In the genomic region with DNA sequence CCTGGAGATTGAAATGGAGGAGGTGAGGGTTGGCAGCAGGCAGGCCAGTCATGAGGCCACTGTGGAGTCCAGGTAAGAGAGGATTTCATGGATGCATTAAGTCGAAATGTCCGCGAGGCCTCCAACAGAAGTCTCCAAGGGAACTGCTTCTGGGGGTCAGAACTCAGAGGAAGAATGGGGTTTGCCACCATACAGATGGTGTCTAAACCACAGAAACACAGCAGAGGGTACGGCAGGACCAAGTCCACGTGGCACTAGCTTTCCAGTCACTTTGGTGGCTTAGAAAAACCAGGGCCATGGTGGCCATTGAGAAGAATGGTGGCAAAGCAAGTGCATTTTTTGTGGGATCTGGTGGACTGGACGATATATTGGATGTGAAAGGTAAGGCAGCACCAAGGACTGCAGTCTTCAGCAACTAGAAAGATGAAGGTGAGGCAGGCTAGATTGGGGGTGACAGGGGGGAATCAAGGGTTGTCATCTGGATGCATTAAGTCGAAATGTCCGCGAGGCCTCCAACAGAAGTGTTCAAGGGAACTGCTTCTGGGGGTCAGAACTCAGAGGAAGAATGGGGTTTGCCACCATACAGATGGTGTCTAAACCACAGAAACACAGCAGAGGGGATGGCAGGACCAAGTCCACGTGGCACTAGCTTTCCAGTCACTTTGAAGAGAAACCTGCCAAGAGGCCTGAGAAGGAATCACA, we compare ENCODE assay signal across 20 cellular contexts. TPM values are rescaled to one million over a fixed set of nuclear protein-coding genes. Genes with fewer than 3 reads are reported as not detected.
DNase-seq lines count a peak whose midpoint lies in the region; ATAC-seq and TF ChIP-seq lines count a peak whose summit lies in the region.
"Had no signal": no experiment of that assay in that cellular context is flagged by ENCODE, and none has a peak within 500 bp of the region (broad histone marks: within the 10 kb centered on the region; RNA-seq: fewer than 3 reads in every experiment).

No MANE protein-coding gene starts in this region.

- H3K4me3 ChIP-seq in endodermal cell (ENCODE audit: low read length), result no peak overlapping the region

- peaks cover 57% of the 10 kb centered on the region for H3K27me3 ChIP-seq in endodermal cell (ENCODE audit: control insufficient read depth, insufficient read depth, low read length, poor library complexity, severe bottlenecking)

- H3K9me3 ChIP-seq in endodermal cell (ENCODE audit: control insufficient read depth, low read length), result no peaks in the 10 kb centered on the region

- WGBS in endodermal cell (ENCODE audit: insufficient coverage in 1 of 2, insufficient read length in 1 of 2), 2 experiments, result 91 to 96% methylated on average over 10 of the region's 10 CpGs

- no peaks in the 10 kb centered on the region for H3K9me3 Mint-ChIP-seq in endodermal cell
- H3K9me3 Mint-ChIP-seq in nephron, result no peaks in the 10 kb centered on the region
- H3K9me3 Mint-ChIP-seq in stimulated activated effector memory CD8-positive, alpha-beta T cell treated with anti-CD3 and anti-CD28 coated beads, Interleukin-12 subunit alpha, Interleukin-12 subunit beta, amount 100 ng/mL, for 72 hours, result no peaks in the 10 kb centered on the region
- no peaks in the 10 kb centered on the region for H3K9me3 Mint-ChIP-seq in activated CD8-positive, alpha-beta T cell treated with anti-CD3 and anti-CD28 coated beads for 36 hours
- H3K9me3 Mint-ChIP-seq: CD4-positive, CD25-positive, alpha-beta regulatory T cell had no signal

- TF ChIP-seq CTCF in endodermal cell (conservative IDR thresholded peaks at IDR 0.05) (no peak), nephron (IDR thresholded peaks at IDR 0.05; ENCODE audit: unreplicated experiment in 3 of 3) (no peak)
- no peak for TF ChIP-seq CTCF in activated CD8-positive, alpha-beta T cell treated with anti-CD3 and anti-CD28 coated beads for 36 hours (IDR thresholded peaks at IDR 0.05)

- H3K27me3 Mint-ChIP-seq in endodermal cell (ENCODE audit: insufficient read depth) (peaks cover 38% of the 10 kb centered on the region), nephron (ENCODE audit: low read depth) (peaks cover 5% of the 10 kb centered on the region)
- peaks cover 23% of the 10 kb centered on the region for H3K27me3 Mint-ChIP-seq in activated CD8-positive, alpha-beta T cell treated with anti-CD3 and anti-CD28 coated beads for 36 hours

- no peak overlapping the region for H3K9ac ChIP-seq in endodermal cell (ENCODE audit: extremely low read depth, low read length, poor library complexity, severe bottlenecking)

- CTCF ChIA-PET in activated CD8-positive, alpha-beta T cell treated with anti-CD3 and anti-CD28 coated beads for 36 hours (lab: Charles Lee), result interaction anchor here (1.0 to 2.1 kb wide), 4 partner anchors 8 to 202 kb away, joined by 3 to 7 read pairs (median 4); no protein-coding TSS in a partner anchor

- DNase-seq in activated CD8-positive, alpha-beta memory T cell treated with anti-CD3 and anti-CD28 coated beads for 24 hours, result peak; percentile 40
- DNase-seq in activated CD8-positive, alpha-beta memory T cell treated with anti-CD3 and anti-CD28 coated beads, Interleukin-2, amount 50 U/mL, for 4 hours, result no peak
- DNase-seq in endodermal cell, result peak; percentile 12
- DNase-seq in stimulated activated effector memory CD8-positive, alpha-beta T cell treated with anti-CD3 and anti-CD28 coated beads, Interleukin-12 subunit alpha, Interleukin-12 subunit beta, amount 100 ng/mL, for 72 hours (ENCODE audit: low spot score in 2 of 2), result no peak
- DNase-seq in SIG-M5 (lab: John Stamatoyannopoulos, UW), result no peak
- DNase-seq in activated CD8-positive, alpha-beta T cell treated with anti-CD3 and anti-CD28 coated beads for 36 hours, result no peak
- DNase-seq: CD4-positive, CD25-positive, alpha-beta regulatory T cell; COR-L47; GDM1; NCI-H1417 treated with DMSO at 0.1 percent for 48 hours; NCI-H187 treated with DMSO at 0.1 percent for 48 hours; NCI-H2227 treated with DMSO at 0.1 percent for 48 hours; NCI-H510A treated with DMSO at 0.1 percent for 48 hours; NCI-H774; OCI-M1; SHP77 had no signal

- H3K36me3 ChIP-seq in endodermal cell (ENCODE audit: control insufficient read depth, insufficient read depth, low read length), result no peaks in the 10 kb centered on the region

- H3K4me1 Mint-ChIP-seq in endodermal cell (no peaks in the 10 kb centered on the region), nephron (peaks cover 34% of the 10 kb centered on the region)
- peaks cover 12% of the 10 kb centered on the region for H3K4me1 Mint-ChIP-seq in stimulated activated effector memory CD8-positive, alpha-beta T cell treated with anti-CD3 and anti-CD28 coated beads, Interleukin-12 subunit alpha, Interleukin-12 subunit beta, amount 100 ng/mL, for 72 hours
- H3K4me1 Mint-ChIP-seq in activated CD8-positive, alpha-beta T cell treated with anti-CD3 and anti-CD28 coated beads for 36 hours (ENCODE audit: low read depth), result peaks cover 4% of the 10 kb centered on the region

- POLR2A ChIA-PET in activated CD8-positive, alpha-beta T cell treated with anti-CD3 and anti-CD28 coated beads for 36 hours (lab: Charles Lee), result interaction anchor here (0.6 to 1.3 kb wide), 3 partner anchors 12 to 217 kb away, joined by 3 to 4 read pairs (median 3); a partner anchor contains a TSS

- ATAC-seq in stimulated activated effector memory CD8-positive, alpha-beta T cell treated with anti-CD3 and anti-CD28 coated beads, Interleukin-12 subunit alpha, Interleukin-12 subunit beta, amount 100 ng/mL, for 72 hours, result no peak
- no peak for ATAC-seq in activated CD8-positive, alpha-beta T cell treated with anti-CD3 and anti-CD28 coated beads for 36 hours
- no peak for ATAC-seq in HG02763 (IDR thresholded peaks at IDR 0.05; ENCODE audit: unreplicated experiment)

- no peaks in the 10 kb centered on the region for H3K4me1 ChIP-seq in endodermal cell (ENCODE audit: control insufficient read depth, insufficient read depth, low read length)

- H3K4me3 Mint-ChIP-seq in endodermal cell (no peak overlapping the region), nephron (peak overlapping the region in 2 of 3 experiments; percentile 14 to 32)
- H3K4me3 Mint-ChIP-seq in stimulated activated effector memory CD8-positive, alpha-beta T cell treated with anti-CD3 and anti-CD28 coated beads, Interleukin-12 subunit alpha, Interleukin-12 subunit beta, amount 100 ng/mL, for 72 hours, result no peak overlapping the region
- no peak overlapping the region for H3K4me3 Mint-ChIP-seq in activated CD8-positive, alpha-beta T cell treated with anti-CD3 and anti-CD28 coated beads for 36 hours
- H3K4me3 Mint-ChIP-seq: CD4-positive, CD25-positive, alpha-beta regulatory T cell had no signal

- intact Hi-C loops in activated CD8-positive, alpha-beta T cell treated with anti-CD3 and anti-CD28 coated beads for 36 hours (cut with micrococcal nuclease), result loop anchor here (10.0 kb wide), 1 partner anchor 76 kb away; no protein-coding TSS in a partner anchor

- no peaks in the 10 kb centered on the region for H3K36me3 Mint-ChIP-seq in endodermal cell (ENCODE audit: low read depth)
- H3K36me3 Mint-ChIP-seq in nephron (ENCODE audit: low read depth), result no peaks in the 10 kb centered on the region
- no peaks in the 10 kb centered on the region for H3K36me3 Mint-ChIP-seq in stimulated activated effector memory CD8-positive, alpha-beta T cell treated with anti-CD3 and anti-CD28 coated beads, Interleukin-12 subunit alpha, Interleukin-12 subunit beta, amount 100 ng/mL, for 72 hours
- no peaks in the 10 kb centered on the region for H3K36me3 Mint-ChIP-seq in activated CD8-positive, alpha-beta T cell treated with anti-CD3 and anti-CD28 coated beads for 36 hours (ENCODE audit: low read depth)
- H3K36me3 Mint-ChIP-seq: CD4-positive, CD25-positive, alpha-beta regulatory T cell had no signal

- H3K27ac Mint-ChIP-seq in endodermal cell, result no peak overlapping the region
- peak overlapping the region; percentile 64 to 86 (median 74) for H3K27ac Mint-ChIP-seq in nephron
- peak overlapping the region; percentile 4 for H3K27ac Mint-ChIP-seq in stimulated activated effector memory CD8-positive, alpha-beta T cell treated with anti-CD3 and anti-CD28 coated beads, Interleukin-12 subunit alpha, Interleukin-12 subunit beta, amount 100 ng/mL, for 72 hours
- H3K27ac Mint-ChIP-seq in activated CD8-positive, alpha-beta T cell treated with anti-CD3 and anti-CD28 coated beads for 36 hours, result no peak overlapping the region
- H3K27ac Mint-ChIP-seq: CD4-positive, CD25-positive, alpha-beta regulatory T cell had no signal

- no peak overlapping the region for H3K27ac ChIP-seq in endodermal cell (ENCODE audit: low read depth, low read length)
- H3K27ac ChIP-seq: 22Rv1, HL-60 had no signal

RNA-seq across cellular contexts. Expression of a gene that starts 22.5 kb away (rescaled TPM):
- total RNA-seq in endodermal cell, result 10 to 100 TPM; 17.3 to 61.6 TPM
- 120 TPM for polyA plus RNA-seq in endodermal cell (2013, experiment 1 of 2)
- polyA plus RNA-seq in endodermal cell (2013, experiment 2 of 2), result 114 TPM
- 100 to 1,000 TPM; 148 to 158 TPM for total RNA-seq in activated CD8-positive, alpha-beta T cell treated with anti-CD3 and anti-CD28 coated beads for 36 hours

RNA-seq across cellular contexts. Expression of a gene that starts 36.1 kb away (rescaled TPM):
- total RNA-seq in endodermal cell, result under 1 TPM in 1 of 2 donors, not detected in 1; 0.04 TPM
- not detected for polyA plus RNA-seq in endodermal cell (2013, experiment 1 of 2)
- not detected for polyA plus RNA-seq in endodermal cell (2013, experiment 2 of 2)
- total RNA-seq in activated CD8-positive, alpha-beta T cell treated with anti-CD3 and anti-CD28 coated beads for 36 hours, result 10 to 100 TPM; 84.6 to 86.4 TPM

Comparison
In these comparisons a context has a peak if more than half of its experiments do, and no peak if none do; other contexts are left out.
1. DNase-seq: peak in activated CD8-positive, alpha-beta memory T cell treated with anti-CD3 and anti-CD28 coated beads for 24 hours (single experiment) and endodermal cell (single experiment); none in activated CD8-positive, alpha-beta memory T cell treated with anti-CD3 and anti-CD28 coated beads, Interleukin-2, amount 50 U/mL, for 4 hours (single experiment), stimulated activated effector memory CD8-positive, alpha-beta T cell treated with anti-CD3 and anti-CD28 coated beads, Interleukin-12 subunit alpha, Interleukin-12 subunit beta, amount 100 ng/mL, for 72 hours (0 of 2), SIG-M5 (single experiment) and activated CD8-positive, alpha-beta T cell treated with anti-CD3 and anti-CD28 coated beads for 36 hours (single experiment).
2. H3K27ac Mint-ChIP-seq: peak in nephron (3 of 3) and stimulated activated effector memory CD8-positive, alpha-beta T cell treated with anti-CD3 and anti-CD28 coated beads, Interleukin-12 subunit alpha, Interleukin-12 subunit beta, amount 100 ng/mL, for 72 hours (single experiment); none in endodermal cell (single experiment) and activated CD8-positive, alpha-beta T cell treated with anti-CD3 and anti-CD28 coated beads for 36 hours (single experiment).
3. H3K4me3 Mint-ChIP-seq: peak in nephron (2 of 3); none in endodermal cell (single experiment), stimulated activated effector memory CD8-positive, alpha-beta T cell treated with anti-CD3 and anti-CD28 coated beads, Interleukin-12 subunit alpha, Interleukin-12 subunit beta, amount 100 ng/mL, for 72 hours (single experiment) and activated CD8-positive, alpha-beta T cell treated with anti-CD3 and anti-CD28 coated beads for 36 hours (single experiment).
4. RNA of a gene that starts 36.1 kb away (total RNA-seq): 84.6 to 86.4 TPM in activated CD8-positive, alpha-beta T cell treated with anti-CD3 and anti-CD28 coated beads for 36 hours; 0.04 TPM in endodermal cell; every median in the first group is over 10 times any median in the second.